ENCODE assay signal across 12 cellular contexts in genomic region chr10:119734396-119735332, GRCh38. TPM values are rescaled to one million over a fixed set of nuclear protein-coding genes. Genes with fewer than 3 reads are reported as not detected.
A peak's percentile ranks its signal among the peaks of the same experiment; 100 is the strongest.
DNase-seq lines count a peak whose midpoint lies in the region; ATAC-seq and TF ChIP-seq lines count a peak whose summit lies in the region.
"Had no signal": no experiment of that assay in that cellular context is flagged by ENCODE, and none has a peak within 500 bp of the region (broad histone marks: within the 10 kb centered on the region; RNA-seq: fewer than 3 reads in every experiment).

No MANE protein-coding gene starts in this region.

- peaks cover 61% of the 10 kb centered on the region for H3K4me1 Mint-ChIP-seq in activated naive CD4-positive, alpha-beta T cell treated with anti-CD3 and anti-CD28 coated beads, Interleukin-2, amount 50 U/mL, for 24 hours

- H3K4me3 ChIP-seq in suprapubic skin = no peak overlapping the region
- H3K4me3 ChIP-seq: cardiac muscle cell had no signal

- no peak for DNase-seq in activated naive CD4-positive, alpha-beta T cell (lab: John Stamatoyannopoulos, UW)
- peak; percentile 58 for DNase-seq in RPMI7951 (ENCODE audit: low read depth)
- peak; percentile 45 for DNase-seq in fibroblast of peridontal ligament (ENCODE audit: extremely low read depth)
- DNase-seq in stimulated activated naive CD8-positive, alpha-beta T cell treated with anti-CD3 and anti-CD28 coated beads, Interleukin-15, Interleukin-2, amounts not matched to agents 100 U/mL and 50 U/mL, for 24 hours = no peak
- no peak for DNase-seq in suprapubic skin (ENCODE audit: low spot score in 2 of 2)
- DNase-seq: naive B cell, NCI-H446 had no signal

- no peaks in the 10 kb centered on the region for H3K9me3 ChIP-seq in suprapubic skin

- H3K36me3 ChIP-seq in suprapubic skin = no peaks in the 10 kb centered on the region
- H3K36me3 ChIP-seq: cardiac muscle cell had no signal

- H3K36me3 Mint-ChIP-seq in activated naive CD4-positive, alpha-beta T cell treated with anti-CD3 and anti-CD28 coated beads, Interleukin-2, amount 50 U/mL, for 24 hours = peaks cover 2% of the 10 kb centered on the region
- H3K36me3 Mint-ChIP-seq: naive B cell had no signal

- no peak for TF ChIP-seq POLR2A in suprapubic skin (IDR thresholded peaks at IDR 0.05)

- H3K9me3 Mint-ChIP-seq in activated naive CD4-positive, alpha-beta T cell treated with anti-CD3 and anti-CD28 coated beads, Interleukin-2, amount 50 U/mL, for 24 hours = no peaks in the 10 kb centered on the region
- H3K9me3 Mint-ChIP-seq: naive B cell; stimulated activated naive CD8-positive, alpha-beta T cell treated with anti-CD3 and anti-CD28 coated beads, Interleukin-15, Interleukin-2, amounts not matched to agents 100 ng/mL and 50 ng/mL, for 24 hours had no signal

- ATAC-seq in stimulated activated naive CD8-positive, alpha-beta T cell treated with anti-CD3 and anti-CD28 coated beads, Interleukin-15, Interleukin-2, amounts not matched to agents 100 U/mL and 50 U/mL, for 24 hours = peak; percentile 67
- ATAC-seq in HG03432 (IDR thresholded peaks at IDR 0.05; ENCODE audit: unreplicated experiment) (no peak), GM19035 (IDR thresholded peaks at IDR 0.05; ENCODE audit: unreplicated experiment) (no peak)

- H3K27me3 Mint-ChIP-seq in activated naive CD4-positive, alpha-beta T cell treated with anti-CD3 and anti-CD28 coated beads, Interleukin-2, amount 50 U/mL, for 24 hours = no peaks in the 10 kb centered on the region
- H3K27me3 Mint-ChIP-seq: naive B cell; stimulated activated naive CD8-positive, alpha-beta T cell treated with anti-CD3 and anti-CD28 coated beads, Interleukin-15, Interleukin-2, amounts not matched to agents 100 ng/mL and 50 ng/mL, for 24 hours had no signal

- H3K27me3 ChIP-seq in suprapubic skin = no peaks in the 10 kb centered on the region
- H3K27me3 ChIP-seq: cardiac muscle cell had no signal

- peak overlapping the region; percentile 51 for H3K27ac Mint-ChIP-seq in activated naive CD4-positive, alpha-beta T cell treated with anti-CD3 and anti-CD28 coated beads, Interleukin-2, amount 50 U/mL, for 24 hours
- H3K27ac Mint-ChIP-seq: stimulated activated naive CD8-positive, alpha-beta T cell treated with anti-CD3 and anti-CD28 coated beads, Interleukin-15, Interleukin-2, amounts not matched to agents 100 ng/mL and 50 ng/mL, for 24 hours had no signal

- no peak overlapping the region for H3K27ac ChIP-seq in suprapubic skin
- H3K27ac ChIP-seq: cardiac muscle cell had no signal

- TF ChIP-seq CTCF in suprapubic skin (IDR thresholded peaks at IDR 0.05) = no peak

- 46% methylated on average over 1 of the region's 1 CpG for WGBS in suprapubic skin

- TF ChIP-seq EP300 in suprapubic skin (IDR thresholded peaks at IDR 0.05) = no peak

- H3K4me1 ChIP-seq in suprapubic skin = peaks cover 43% of the 10 kb centered on the region

- H3K4me3 Mint-ChIP-seq in activated naive CD4-positive, alpha-beta T cell treated with anti-CD3 and anti-CD28 coated beads, Interleukin-2, amount 50 U/mL, for 24 hours = no peak overlapping the region
- H3K4me3 Mint-ChIP-seq: stimulated activated naive CD8-positive, alpha-beta T cell treated with anti-CD3 and anti-CD28 coated beads, Interleukin-15, Interleukin-2, amounts not matched to agents 100 ng/mL and 50 ng/mL, for 24 hours had no signal

RNA-seq across cellular contexts. Expression of gene INPP5F, which starts 8.8 kb away (rescaled TPM):
- total RNA-seq in RPMI7951 (2014; rRNA removed; shearing (Covaris generic)) = 13.1 and 13.2 TPM in 2 replicates
- total RNA-seq in suprapubic skin = 10 to 100 TPM; 16.1 to 38.6 (median 19.3) TPM

Comparison
In these comparisons a context has a peak if more than half of its experiments do, and no peak if none do; other contexts are left out.
1. DNase-seq: peak in RPMI7951 (single experiment) and fibroblast of peridontal ligament (single experiment); none in activated naive CD4-positive, alpha-beta T cell (0 of 4), stimulated activated naive CD8-positive, alpha-beta T cell treated with anti-CD3 and anti-CD28 coated beads, Interleukin-15, Interleukin-2, amounts not matched to agents 100 U/mL and 50 U/mL, for 24 hours (single experiment) and suprapubic skin (0 of 2).